In genomic region chr5:141040093-141040762, GRCh38 we compare ENCODE assay signal across 10 cellular contexts. TPM values are rescaled to one million over a fixed set of nuclear protein-coding genes. Genes with fewer than 3 reads are reported as not detected.
DNase-seq lines count a peak whose midpoint lies in the region; ATAC-seq, FAIRE-seq and TF ChIP-seq lines count a peak whose summit lies in the region.
"Had no signal": no experiment of that assay in that cellular context is flagged by ENCODE, and none has a peak within 500 bp of the region (broad histone marks: within the 10 kb centered on the region; RNA-seq: fewer than 3 reads in every experiment).

No MANE protein-coding gene starts in this region.

- H3K4me2 ChIP-seq in H1 (ENCODE audit: insufficient read depth in 1 of 2, low read depth in 2 of 2, low read length in 2 of 2): peak overlapping the region; percentile 87 to 93

- FAIRE-seq in H1 (lab: Jason Lieb, UNC): peak; percentile 93

- H3K79me2 ChIP-seq in H1 (ENCODE audit: control insufficient read depth in 1 of 2, insufficient read depth in 2 of 2, low read length in 2 of 2): no peaks in the 10 kb centered on the region

- intact Hi-C loops in CD8-positive, alpha-beta T cell (cut with DNase I, micrococcal nuclease): no loop called here

- peak overlapping the region; percentile 10 for H4K5ac ChIP-seq in H1 (ENCODE audit: insufficient read length, low read depth, low read length)

- H3K23ac ChIP-seq in H1 (ENCODE audit: insufficient read length): no peak overlapping the region

- H3K4me3 ChIP-seq in HEK293 (ENCODE audit: low read depth, low read length): peak overlapping the region; percentile 32
- peak overlapping the region; percentile 71 to 86 (median 74) for H3K4me3 ChIP-seq in H1 (ENCODE audit: extremely low read depth in 1 of 4, insufficient read depth in 2 of 4, low read depth in 3 of 4, low read length in 4 of 4)
- H3K4me3 ChIP-seq in muscle layer of colon (ENCODE audit: low read depth in 1 of 2, low read length in 2 of 2): peak overlapping the region; percentile 17 to 59
- no peak overlapping the region for H3K4me3 ChIP-seq in CD8-positive, alpha-beta T cell (ENCODE audit: low read depth, low read length)

- CTCF ChIA-PET in HEK293 (lab: Yijun Ruan, JAX): interaction anchor here (0.6 to 3.8 kb wide), 43 partner anchors 13 to 256 kb away, joined by 3 to 81 read pairs (median 4); partner anchors contain the start of genes PCDHA10, PCDHA11, PCDHA13 and PCDHA8
- CTCF ChIA-PET in H1 (lab: Charles Lee; ENCODE audit: partially characterized antibody): interaction anchor here (0.6 to 3.9 kb wide), 49 partner anchors 10 to 877 kb away, joined by 3 to 141 read pairs (median 5); partner anchors contain the start of genes PCDHA10, PCDHA11, PCDHA12 and PCDHA13
- CTCF ChIA-PET in CD8-positive, alpha-beta T cell (lab: Charles Lee): no interaction called here
- CTCF ChIA-PET in activated CD4-positive, alpha-beta memory T cell treated with anti-CD3 and anti-CD28 coated beads, Interleukin-2, amount 10 ng/mL, durations not matched to agents 7 days and 5 days (lab: Charles Lee): interaction anchor here (1.6 kb wide), 1 partner anchor 199 kb away, joined by 6 read pairs; no protein-coding TSS in a partner anchor

- H4K20me1 ChIP-seq in H1 (replicated peaks in 1 of 2; ENCODE audit: control insufficient read depth in 1 of 2, insufficient read depth in 2 of 2, low read length in 2 of 2): no peaks in the 10 kb centered on the region

- TF ChIP-seq CTCF in HEK293 (tag by site-specific recombination; IDR thresholded peaks at IDR 0.05) (peak; percentile 20; the same call in 1 of the 2 replicates), H1 (IDR thresholded peaks at IDR 0.05; ENCODE audit: control extremely low read depth in 1 of 3, insufficient read depth in 1 of 3, low read depth in 1 of 3, low read length in 3 of 3) (peak; percentile 58 to 83 (median 73)), GM13977 (IDR thresholded peaks at IDR 0.05; ENCODE audit: extremely low read depth, insufficient read depth, missing control alignments) (no peak)
- TF ChIP-seq CTCF in CD8-positive, alpha-beta T cell (IDR thresholded peaks at IDR 0.05): no peak

- H3K56ac ChIP-seq in H1 (replicated peaks; ENCODE audit: insufficient read length, low read depth, low read length): no peak overlapping the region

- H3K27ac ChIP-seq in HEK293 (ENCODE audit: extremely low read depth, low read depth, low read length): peak overlapping the region; percentile 25; the same call in 1 of the 2 replicates
- peak overlapping the region; percentile 97 for H3K27ac ChIP-seq in H1 (ENCODE audit: low read depth, low read length)
- H3K27ac ChIP-seq in muscle layer of colon (ENCODE audit: low read depth, low read length): peak overlapping the region; percentile 3
- no peak overlapping the region for H3K27ac ChIP-seq in CD8-positive, alpha-beta T cell (ENCODE audit: low read depth, low read length)

- H3K4me1 ChIP-seq in HEK293 (ENCODE audit: control insufficient read depth, insufficient read depth, low read length) (peaks cover 14% of the 10 kb centered on the region), H1 (replicated peaks in 1 of 4; ENCODE audit: control insufficient read depth in 3 of 4, insufficient read depth in 4 of 4, low read length in 3 of 4) (peaks cover 0 to 8% (median 6%) of the 10 kb centered on the region in 4 experiments; a peak in 3 of 7 replicates), muscle layer of colon (ENCODE audit: insufficient read depth, low read length) (peaks cover 12% of the 10 kb centered on the region)
- no peaks in the 10 kb centered on the region for H3K4me1 ChIP-seq in CD8-positive, alpha-beta T cell (ENCODE audit: insufficient read depth, low read length)

- H3K23me2 ChIP-seq in H1 (ENCODE audit: low read depth, low read length): peaks cover 8% of the 10 kb centered on the region

- H3K4me3 Mint-ChIP-seq in CD8-positive, alpha-beta T cell: no peak overlapping the region
- H3K4me3 Mint-ChIP-seq in activated CD4-positive, alpha-beta memory T cell treated with anti-CD3 and anti-CD28 coated beads, Interleukin-2, amount 10 ng/mL, durations not matched to agents 7 days and 5 days: no peak overlapping the region
- H3K4me3 Mint-ChIP-seq: memory B cell had no signal

- H3K27ac Mint-ChIP-seq in CD8-positive, alpha-beta T cell: no peak overlapping the region
- no peak overlapping the region for H3K27ac Mint-ChIP-seq in activated CD4-positive, alpha-beta memory T cell treated with anti-CD3 and anti-CD28 coated beads, Interleukin-2, amount 10 ng/mL, durations not matched to agents 7 days and 5 days
- H3K27ac Mint-ChIP-seq: memory B cell had no signal

- no peak for TF ChIP-seq EP300 in H1 (IDR thresholded peaks at IDR 0.05; ENCODE audit: borderline replicate concordance in 1 of 2, low read depth in 2 of 2, low read length in 2 of 2)

- POLR2A ChIA-PET in HEK293 (lab: Yijun Ruan, JAX) (interaction anchor here (0.7 to 2.3 kb wide), 3 partner anchors 74 to 171 kb away, joined by 3 to 11 read pairs (median 3); partner anchors contain the start of gene PCDHAC2), H1 (lab: Charles Lee; ENCODE audit: partially characterized antibody) (interaction anchor here (0.6 to 3.1 kb wide), 31 partner anchors 11 to 255 kb away, joined by 3 to 41 read pairs (median 4); partner anchors contain the start of genes PCDHA1, PCDHA10, PCDHA11 and PCDHA12)
- POLR2A ChIA-PET in CD8-positive, alpha-beta T cell (lab: Charles Lee): no interaction called here
- POLR2A ChIA-PET in activated CD4-positive, alpha-beta memory T cell treated with anti-CD3 and anti-CD28 coated beads, Interleukin-2, amount 10 ng/mL, durations not matched to agents 7 days and 5 days (lab: Charles Lee): no interaction called here

- in situ Hi-C loops in GM13977 (cut with MboI; ENCODE audit: low pct_unique_long_range_greater_than_20kb, low sequenced_read_pairs, unreplicated experiment): no loop called here

- H3K9ac ChIP-seq in H1 (replicated peaks in 1 of 4; ENCODE audit: extremely low read depth in 1 of 4, low read depth in 3 of 4, low read length in 3 of 4) (peak overlapping the region; percentile 66 to 90 (median 80)), muscle layer of colon (ENCODE audit: low read length) (no peak overlapping the region)

- peak overlapping the region; percentile 73; the same call in 1 of the 2 replicates for H2BK15ac ChIP-seq in H1 (ENCODE audit: low read length)

- H3K18ac ChIP-seq in H1 (ENCODE audit: extremely low read depth, low read length): peak overlapping the region; percentile 72

- no peaks in the 10 kb centered on the region for H3K36me3 ChIP-seq in HEK293 (ENCODE audit: control insufficient read depth in 2 of 2, insufficient read depth in 1 of 2, low read length in 2 of 2)
- H3K36me3 ChIP-seq in H1 (ENCODE audit: control insufficient read depth in 2 of 4, insufficient read depth in 4 of 4, low read length in 3 of 4): no peaks in the 10 kb centered on the region
- H3K36me3 ChIP-seq in muscle layer of colon (ENCODE audit: insufficient read depth, low read length): no peaks in the 10 kb centered on the region
- H3K36me3 ChIP-seq in CD8-positive, alpha-beta T cell (ENCODE audit: insufficient read depth, low read length): no peaks in the 10 kb centered on the region

- peak overlapping the region; percentile 72 for H3K4ac ChIP-seq in H1 (replicated peaks; ENCODE audit: insufficient read length, low read depth, low read length)

- WGBS in H1 (ENCODE audit: extremely low coverage in 1 of 2, insufficient coverage in 1 of 2, insufficient read length in 1 of 2, insufficient replicate concordance in 2 of 2, low coverage in 1 of 2, low lambda C conversion rate in 2 of 2, missing lambda C conversion rate in 1 of 2), 2 experiments: 3% methylated on average over 24 of the region's 24 CpGs; no CpG with 5 or more reads in 1 of the 2 experiments

- no peaks in the 10 kb centered on the region for H3K4me1 Mint-ChIP-seq in CD8-positive, alpha-beta T cell (ENCODE audit: low read depth)
- H3K4me1 Mint-ChIP-seq in activated CD4-positive, alpha-beta memory T cell treated with anti-CD3 and anti-CD28 coated beads, Interleukin-2, amount 10 ng/mL, durations not matched to agents 7 days and 5 days: no peaks in the 10 kb centered on the region
- H3K4me1 Mint-ChIP-seq: memory B cell had no signal

- H3K9me3 Mint-ChIP-seq in CD8-positive, alpha-beta T cell: no peaks in the 10 kb centered on the region
- H3K9me3 Mint-ChIP-seq in activated CD4-positive, alpha-beta memory T cell treated with anti-CD3 and anti-CD28 coated beads, Interleukin-2, amount 10 ng/mL, durations not matched to agents 7 days and 5 days: peaks cover 3% of the 10 kb centered on the region

- no peak overlapping the region for H2BK120ac ChIP-seq in H1 (replicated peaks; ENCODE audit: low read depth, low read length)

- H3K27me3 ChIP-seq in H1 (replicated peaks in 1 of 4; ENCODE audit: control insufficient read depth in 3 of 4, extremely low read depth in 1 of 4, insufficient read depth in 3 of 4, low read length in 3 of 4) (no peaks in the 10 kb centered on the region), muscle layer of colon (ENCODE audit: control insufficient read depth in 1 of 2, insufficient read depth in 2 of 2, low read length in 2 of 2) (no peaks in the 10 kb centered on the region)
- H3K27me3 ChIP-seq in CD8-positive, alpha-beta T cell (ENCODE audit: insufficient read depth, low read length): no peaks in the 10 kb centered on the region

- no peak for TF ChIP-seq POLR2A in H1 (IDR thresholded peaks at IDR 0.05; ENCODE audit: control extremely low read depth in 1 of 2, low read depth in 2 of 2, low read length in 2 of 2)

- H4K8ac ChIP-seq in H1 (ENCODE audit: extremely low read depth, insufficient read depth, low read length): peak overlapping the region; percentile 89; the same call in 1 of the 2 replicates

- H3K79me1 ChIP-seq in H1 (ENCODE audit: low read depth, low read length): no peaks in the 10 kb centered on the region

- peak overlapping the region; percentile 97 for H2AFZ ChIP-seq in H1 (ENCODE audit: low read length)

- no peaks in the 10 kb centered on the region for H3K36me3 Mint-ChIP-seq in CD8-positive, alpha-beta T cell
- H3K36me3 Mint-ChIP-seq in activated CD4-positive, alpha-beta memory T cell treated with anti-CD3 and anti-CD28 coated beads, Interleukin-2, amount 10 ng/mL, durations not matched to agents 7 days and 5 days (ENCODE audit: low read depth): no peaks in the 10 kb centered on the region
- H3K36me3 Mint-ChIP-seq: memory B cell had no signal

- H4K91ac ChIP-seq in H1 (replicated peaks; ENCODE audit: insufficient read length, low read length): peak overlapping the region; percentile 63

- H2BK12ac ChIP-seq in H1 (ENCODE audit: low read depth, low read length): peak overlapping the region; percentile 71

- peak; percentile 91 for TF ChIP-seq RAD21 in H1 (IDR thresholded peaks at IDR 0.05 in 1 of 2, conservative IDR thresholded peaks at IDR 0.05 in 1 of 2; ENCODE audit: low read depth in 2 of 2, low read length in 2 of 2)

- ATAC-seq in HG03159 (IDR thresholded peaks at IDR 0.05; ENCODE audit: unreplicated experiment): no peak
- ATAC-seq in CD8-positive, alpha-beta T cell: no peak

- DNase-seq in NCI-H524 (lab: John Stamatoyannopoulos, UW) (peak; percentile 88 to 94), H1 (ENCODE audit: low read depth in 1 of 2, low spot score in 2 of 2) (peak; percentile 63 to 81), GM13977 (ENCODE audit: low spot score) (no peak)
- DNase-seq in CD8-positive, alpha-beta T cell: no peak
- no peak for DNase-seq in activated CD4-positive, alpha-beta memory T cell treated with anti-CD3 and anti-CD28 coated beads, Interleukin-2, amount 10 ng/mL, durations not matched to agents 7 days and 5 days

- H3K14ac ChIP-seq in H1 (ENCODE audit: insufficient read length): no peak overlapping the region

- no peak overlapping the region; the same call in 1 of the 2 replicates for H2BK20ac ChIP-seq in H1 (ENCODE audit: low read length)

- H3K27me3 Mint-ChIP-seq in CD8-positive, alpha-beta T cell (ENCODE audit: low read depth): peaks cover 14% of the 10 kb centered on the region
- no peaks in the 10 kb centered on the region for H3K27me3 Mint-ChIP-seq in activated CD4-positive, alpha-beta memory T cell treated with anti-CD3 and anti-CD28 coated beads, Interleukin-2, amount 10 ng/mL, durations not matched to agents 7 days and 5 days

- H2AK5ac ChIP-seq in H1 (ENCODE audit: low read depth, low read length): no peak overlapping the region

- H3K9me3 ChIP-seq in HEK293 (ENCODE audit: control insufficient read depth, insufficient read depth, low read depth, low read length): no peaks in the 10 kb centered on the region
- no peaks in the 10 kb centered on the region for H3K9me3 ChIP-seq in H1 (ENCODE audit: insufficient read depth in 2 of 2, low read depth in 1 of 2, low read length in 1 of 2)
- H3K9me3 ChIP-seq in muscle layer of colon (ENCODE audit: low read length): no peaks in the 10 kb centered on the region
- H3K9me3 ChIP-seq in CD8-positive, alpha-beta T cell (ENCODE audit: low read length): no peaks in the 10 kb centered on the region

- peak overlapping the region; percentile 2 for H2BK5ac ChIP-seq in H1 (ENCODE audit: low read depth, low read length)

RNA-seq across cellular contexts. Expression of gene PCDHB1, which starts 10.9 kb away (rescaled TPM):
- total RNA-seq in H1 (2021; fragmentation: NEBNext Ultra II Directional; extraction: Animal tissue kit (Norgen Biotek cat#: 25700)): 0.04 and 0.08 TPM in 2 replicates
- polyA plus RNA-seq in H1 (2011; rRNA removed): 0.03 and 0.05 TPM in 2 replicates
- polyA plus RNA-seq in H1 (2011; cell fraction: cytosol; rRNA removed): 0.08 TPM
- polyA plus RNA-seq in H1 (2011; cell fraction: nucleus; rRNA removed): 0.10 TPM
- 0.01 to 0.05 TPM (median 0.04 TPM) in 3 of 4 replicates, not detected in the other for polyA plus RNA-seq in H1 (2012, experiment 1 of 2)
- polyA plus RNA-seq in H1 (2012, experiment 2 of 2): not detected
- polyA plus RNA-seq in H1 (2013, experiment 1 of 2): 0.06 TPM
- polyA plus RNA-seq in H1 (2013, experiment 2 of 2): 0.06 TPM
- polyA minus RNA-seq in H1 (2011; rRNA and poly(A)+ RNA removed): 0.17 and 0.35 TPM in 2 replicates
- polyA minus RNA-seq in H1 (2011; cell fraction: cytosol; rRNA and poly(A)+ RNA removed): not detected
- 0.40 TPM for polyA minus RNA-seq in H1 (2011; cell fraction: nucleus; rRNA and poly(A)+ RNA removed)
- total RNA-seq in CD8-positive, alpha-beta T cell: not detected
- not detected for total RNA-seq in activated CD4-positive, alpha-beta memory T cell treated with anti-CD3 and anti-CD28 coated beads, Interleukin-2, amount 10 ng/mL, durations not matched to agents 7 days and 5 days
- total RNA-seq: HT1080 had no signal

RNA-seq across cellular contexts. Expression of gene PCDHB2, which starts 54.2 kb away (rescaled TPM):
- total RNA-seq in H1 (2021; fragmentation: NEBNext Ultra II Directional; extraction: Animal tissue kit (Norgen Biotek cat#: 25700)): 25.6 and 28.8 TPM in 2 replicates
- 29.2 and 38.0 TPM in 2 replicates for polyA plus RNA-seq in H1 (2011; rRNA removed)
- 30.5 TPM for polyA plus RNA-seq in H1 (2011; cell fraction: cytosol; rRNA removed)
- polyA plus RNA-seq in H1 (2011; cell fraction: nucleus; rRNA removed): 39.1 TPM
- polyA plus RNA-seq in H1 (2012, experiment 1 of 2): 17.7 to 26.3 TPM (median 18.7 TPM) in 4 replicates
- polyA plus RNA-seq in H1 (2012, experiment 2 of 2): 14.0 TPM
- polyA plus RNA-seq in H1 (2013, experiment 1 of 2): 30.6 TPM
- polyA plus RNA-seq in H1 (2013, experiment 2 of 2): 26.6 TPM
- 27.5 and 28.1 TPM in 2 replicates for polyA minus RNA-seq in H1 (2011; rRNA and poly(A)+ RNA removed)
- 26.5 TPM for polyA minus RNA-seq in H1 (2011; cell fraction: cytosol; rRNA and poly(A)+ RNA removed)
- 48.7 TPM for polyA minus RNA-seq in H1 (2011; cell fraction: nucleus; rRNA and poly(A)+ RNA removed)
- total RNA-seq in CD8-positive, alpha-beta T cell: not detected
- total RNA-seq in activated CD4-positive, alpha-beta memory T cell treated with anti-CD3 and anti-CD28 coated beads, Interleukin-2, amount 10 ng/mL, durations not matched to agents 7 days and 5 days: under 1 TPM in 1 of 2 experiments, not detected in 1; 0.20 TPM

Comparison
In these comparisons a context has a peak if more than half of its experiments do, and no peak if none do; other contexts are left out.
1. CTCF ChIP-seq: peak in HEK293 (single experiment) and H1 (3 of 3); none in GM13977 (single experiment) and CD8-positive, alpha-beta T cell (single experiment).
2. DNase-seq: peak in NCI-H524 (2 of 2) and H1 (2 of 2); none in GM13977 (single experiment), CD8-positive, alpha-beta T cell (0 of 7) and activated CD4-positive, alpha-beta memory T cell treated with anti-CD3 and anti-CD28 coated beads, Interleukin-2, amount 10 ng/mL, durations not matched to agents 7 days and 5 days (single experiment).
3. RNA of gene PCDHB2, which starts 54.2 kb away (total RNA-seq): 25.6 to 28.8 TPM in H1; not detected in CD8-positive, alpha-beta T cell and 0.20 TPM in activated CD4-positive, alpha-beta memory T cell treated with anti-CD3 and anti-CD28 coated beads, Interleukin-2, amount 10 ng/mL, durations not matched to agents 7 days and 5 days; every median in the first group is over 10 times any median in the second.
4. POLR2A ChIA-PET loops: an anchor here in HEK293 (0.7 to 2.3 kb wide) and H1 (0.6 to 3.1 kb wide); none called in CD8-positive, alpha-beta T cell and activated CD4-positive, alpha-beta memory T cell treated with anti-CD3 and anti-CD28 coated beads, Interleukin-2, amount 10 ng/mL, durations not matched to agents 7 days and 5 days.
5. Of the 6 proteins assayed by ChIP-seq in both HEK293 and H1: peak only in HEK293: none; only in H1: YY1; in both: CTCF; in neither: 4.